11 cellular contexts compared by ENCODE assay signal in the genomic region with DNA sequence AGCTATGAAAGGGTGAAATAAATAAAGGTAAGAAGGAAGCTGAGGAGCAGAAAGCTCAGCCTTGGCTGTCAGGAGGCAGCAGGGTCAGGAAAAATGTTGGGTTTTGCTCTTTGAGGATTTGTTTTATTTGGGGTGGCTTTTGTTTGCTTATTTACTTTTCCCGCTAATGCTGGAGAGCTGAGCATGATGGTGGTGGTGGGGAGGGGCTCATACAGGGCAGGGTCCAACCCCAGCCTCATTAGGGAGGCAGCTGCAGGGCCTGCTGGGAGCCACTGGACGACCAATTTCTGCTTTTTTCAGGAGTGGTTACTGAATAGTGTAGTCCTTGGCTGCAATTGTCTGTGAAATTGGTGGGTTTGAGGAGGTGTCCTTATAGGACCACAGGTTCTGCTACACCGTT. TPM values are rescaled to one million over a fixed set of nuclear protein-coding genes. Genes with fewer than 3 reads are reported as not detected.
DNase-seq lines count a peak whose midpoint lies in the region; ATAC-seq, FAIRE-seq and TF ChIP-seq lines count a peak whose summit lies in the region.
"Had no signal": no experiment of that assay in that cellular context is flagged by ENCODE, and none has a peak within 500 bp of the region (broad histone marks: within the 10 kb centered on the region; RNA-seq: fewer than 3 reads in every experiment).

No MANE protein-coding gene starts in this region.

- ATAC-seq in HepG2 (peak; percentile 91), GM21526 (IDR thresholded peaks at IDR 0.05; ENCODE audit: low FRiP score, unreplicated experiment) (no peak)

- peaks cover 43 to 68% (median 49%) of the 10 kb centered on the region in 10 experiments for H3K4me1 ChIP-seq in BLaER1 treated with 17β-estradiol and CSF1 and Interleukin-3, amounts not matched to agents 10 nM and 100 nM
- peaks cover 70% of the 10 kb centered on the region for H3K4me1 ChIP-seq in HepG2 (ENCODE audit: insufficient read depth, low read length)
- H3K4me1 ChIP-seq: prostate gland had no signal

- no TSS peak for BruUV-seq in HepG2 (replicated peaks; lab: Mats Ljungman, UMichigan)

- POLR2A ChIA-PET in activated CD4-positive, alpha-beta memory T cell treated with anti-CD3 and anti-CD28 coated beads for 36 hours (lab: Charles Lee): interaction anchor here (1.1 to 2.9 kb wide), 7 partner anchors 9 to 59 kb away, joined by 3 to 9 read pairs (median 3); no protein-coding TSS in a partner anchor
- POLR2A ChIA-PET in HepG2 (lab: Yijun Ruan, JAX): interaction anchor here (0.6 to 1.8 kb wide), 4 partner anchors 9 to 63 kb away, joined by 3 to 9 read pairs (median 3); no protein-coding TSS in a partner anchor

- no peak for TF ChIP-seq POLR2A in HepG2 (IDR thresholded peaks at IDR 0.05; ENCODE audit: insufficient read depth in 1 of 2, low read depth in 2 of 2, low read length in 2 of 2)

- H3K9ac ChIP-seq in BLaER1 treated with 17β-estradiol and CSF1 and Interleukin-3, amounts not matched to agents 10 nM and 100 nM: peak overlapping the region in 7 of 11 experiments; percentile 4 to 43 (median 14); a peak in 7 of 22 replicates
- no peak overlapping the region; the same call in 1 of the 2 replicates for H3K9ac ChIP-seq in HepG2 (ENCODE audit: insufficient read depth, low read depth, low read length)
- H3K9ac ChIP-seq: SK-N-SH had no signal

- H3K9me3 Mint-ChIP-seq in activated CD4-positive, alpha-beta memory T cell treated with anti-CD3 and anti-CD28 coated beads for 36 hours: no peaks in the 10 kb centered on the region

- CTCF ChIA-PET in activated CD4-positive, alpha-beta memory T cell treated with anti-CD3 and anti-CD28 coated beads for 36 hours (lab: Charles Lee): interaction anchor here (1.1 to 4.1 kb wide), 3 partner anchors 9 to 100 kb away, joined by 4 to 18 read pairs (median 9); no protein-coding TSS in a partner anchor
- CTCF ChIA-PET in HepG2 (lab: Yijun Ruan, JAX; ENCODE audit: low intra/inter-chr PET ratio, low total read pairs): no interaction called here

- no peak overlapping the region for H3K4me3 ChIP-seq in BLaER1 treated with 17β-estradiol and CSF1 and Interleukin-3, amounts not matched to agents 10 nM and 100 nM
- peak overlapping the region in 2 of 3 experiments; percentile 33 to 47; a peak in 4 of 6 replicates for H3K4me3 ChIP-seq in HepG2 (replicated peaks in 1 of 3; ENCODE audit: insufficient read depth in 1 of 3, low read depth in 2 of 3, low read length in 3 of 3)
- H3K4me3 ChIP-seq: prostate gland had no signal

- peaks cover 52 to 86% (median 69%) of the 10 kb centered on the region in 11 experiments for H3K36me3 ChIP-seq in BLaER1 treated with 17β-estradiol and CSF1 and Interleukin-3, amounts not matched to agents 10 nM and 100 nM
- H3K36me3 ChIP-seq in HepG2 (replicated peaks in 1 of 2; ENCODE audit: control insufficient read depth in 1 of 2, insufficient read depth in 2 of 2, low read length in 2 of 2): no peaks in the 10 kb centered on the region
- H3K36me3 ChIP-seq: prostate gland had no signal

- H3K36me3 Mint-ChIP-seq in activated CD4-positive, alpha-beta memory T cell treated with anti-CD3 and anti-CD28 coated beads for 36 hours: peaks cover 32% of the 10 kb centered on the region

- H3K27ac ChIP-seq in BLaER1 treated with 17β-estradiol and CSF1 and Interleukin-3, amounts not matched to agents 10 nM and 100 nM: peak overlapping the region in 5 of 11 experiments; percentile 0 to 29 (median 13); a peak in 1 of 22 replicates
- peak overlapping the region; percentile 71 for H3K27ac ChIP-seq in HepG2 (ENCODE audit: extremely low read length, insufficient read depth, low read length)
- H3K27ac ChIP-seq: prostate gland had no signal

- in situ Hi-C loops in HepG2 (cut with HindIII; ENCODE audit: extremely low pct_ligation_motif_present, low pct_unique_long_range_greater_than_20kb): no loop called here

- H3K4me1 Mint-ChIP-seq in activated CD4-positive, alpha-beta memory T cell treated with anti-CD3 and anti-CD28 coated beads for 36 hours (ENCODE audit: low read depth): peaks cover 85% of the 10 kb centered on the region

- peak; percentile 5; the same call in 1 of the 2 replicates for TF ChIP-seq CTCF in HepG2 (CRISPR knock-in tag; IDR thresholded peaks at IDR 0.05)

- no peaks in the 10 kb centered on the region for H3K27me3 ChIP-seq in BLaER1 treated with 17β-estradiol and CSF1 and Interleukin-3, amounts not matched to agents 10 nM and 100 nM
- H3K27me3 ChIP-seq in HepG2 (ENCODE audit: control insufficient read depth in 1 of 2, insufficient read depth in 2 of 2, low read length in 2 of 2): no peaks in the 10 kb centered on the region

- H4K20me1 ChIP-seq in BLaER1 treated with 17β-estradiol and CSF1 and Interleukin-3, amounts not matched to agents 10 nM and 100 nM: peaks cover 37 to 100% (median 83%) of the 10 kb centered on the region in 11 experiments
- H4K20me1 ChIP-seq in HepG2 (ENCODE audit: insufficient read depth, low read length): no peaks in the 10 kb centered on the region

- H3K4me2 ChIP-seq in BLaER1 treated with 17β-estradiol and CSF1 and Interleukin-3, amounts not matched to agents 10 nM and 100 nM: peak overlapping the region; percentile 36 to 62 (median 49)
- H3K4me2 ChIP-seq in HepG2 (ENCODE audit: low read depth, low read length): peak overlapping the region; percentile 85
- H3K4me2 ChIP-seq: SK-N-SH had no signal

- TF ChIP-seq RAD21 in HepG2 (CRISPR knock-in tag; IDR thresholded peaks at IDR 0.05): no peak

- no peaks in the 10 kb centered on the region for H3K27me3 Mint-ChIP-seq in activated CD4-positive, alpha-beta memory T cell treated with anti-CD3 and anti-CD28 coated beads for 36 hours

- H3K4me3 Mint-ChIP-seq in activated CD4-positive, alpha-beta memory T cell treated with anti-CD3 and anti-CD28 coated beads for 36 hours: peak overlapping the region; percentile 49

- no peak overlapping the region for H2AFZ ChIP-seq in HepG2 (ENCODE audit: low read length)

- intact Hi-C loops in activated CD4-positive, alpha-beta memory T cell treated with anti-CD3 and anti-CD28 coated beads for 36 hours (cut with micrococcal nuclease): loop anchor here (1.0 kb wide), 1 partner anchor 8 kb away; no protein-coding TSS in a partner anchor
- intact Hi-C loops in HepG2 (cut with micrococcal nuclease; ENCODE audit: unreplicated experiment): no loop called here

- no peaks in the 10 kb centered on the region for H3K9me3 ChIP-seq in BLaER1 treated with 17β-estradiol and CSF1 and Interleukin-3, amounts not matched to agents 10 nM and 100 nM (replicated peaks in 1 of 11)
- H3K9me3 ChIP-seq in HepG2 (ENCODE audit: low read length): no peaks in the 10 kb centered on the region
- H3K9me3 ChIP-seq: prostate gland, SK-N-SH had no signal

- peak overlapping the region; percentile 75 for H3K27ac Mint-ChIP-seq in activated CD4-positive, alpha-beta memory T cell treated with anti-CD3 and anti-CD28 coated beads for 36 hours

- peaks cover 12% of the 10 kb centered on the region for H3K79me2 ChIP-seq in HepG2 (ENCODE audit: insufficient read depth, low read length)

- 17% methylated on average over 3 of the region's 3 CpGs for WGBS in HepG2 (ENCODE audit: low lambda C conversion rate)

- TF ChIP-seq EP300 in HepG2 (IDR thresholded peaks at IDR 0.05; ENCODE audit: low read depth in 2 of 2, low read length in 2 of 2) (0 out of 4 replicates have a peak, but pooled peaks of 1 of the 2 experiments have one; percentile 26), HepG2 (CRISPR knock-in tag; IDR thresholded peaks at IDR 0.05; ENCODE audit: borderline replicate concordance) (no peak)

- FAIRE-seq in HepG2 (lab: Jason Lieb, UNC): peak; percentile 81

- peak; percentile 21 for DNase-seq in COLO668 (lab: John Stamatoyannopoulos, UW; ENCODE audit: unreplicated experiment)
- no peak for DNase-seq in activated CD4-positive, alpha-beta memory T cell treated with anti-CD3 and anti-CD28 coated beads for 36 hours
- DNase-seq in HepG2 (ENCODE audit: low spot score): peak; percentile 50
- DNase-seq in NCI-H526 treated with DMSO at 0.1 percent for 48 hours (lab: John Stamatoyannopoulos, UW): no peak
- no peak for DNase-seq in kidney glomerular epithelial cell (lab: John Stamatoyannopoulos, UW)
- no peak for DNase-seq in NCI-H187 (lab: John Stamatoyannopoulos, UW)
- DNase-seq: Calu3, SK-N-SH had no signal

RNA-seq across cellular contexts. Expression of a gene that starts 36.3 kb away (rescaled TPM):
- total RNA-seq in activated CD4-positive, alpha-beta memory T cell treated with anti-CD3 and anti-CD28 coated beads for 36 hours: 10 to 100 TPM; 85.2 to 89.6 TPM
- total RNA-seq in HepG2 (2016; rRNA removed; fragmentation: Illumina TruSeq; extraction: Trizol): 14.2 and 15.8 TPM in 2 replicates
- total RNA-seq in HepG2 (2016; cell fraction: cytosol; rRNA removed; fragmentation: Illumina TruSeq; extraction: Trizol; ENCODE audit: low read depth): 18.2 and 19.1 TPM in 2 replicates
- 12.5 and 16.6 TPM in 2 replicates for total RNA-seq in HepG2 (2016; cell fraction: insoluble cytoplasmic fraction; rRNA removed; fragmentation: Illumina TruSeq; extraction: Trizol)
- total RNA-seq in HepG2 (2016; cell fraction: membrane; rRNA removed; fragmentation: Illumina TruSeq; extraction: Trizol): 37.4 and 37.5 TPM in 2 replicates
- total RNA-seq in HepG2 (2016; cell fraction: nucleus; rRNA removed; fragmentation: Illumina TruSeq; extraction: Trizol): 9.5 and 10.1 TPM in 2 replicates
- 13.7 and 20.8 TPM in 2 replicates for polyA plus RNA-seq in HepG2 (2011; rRNA removed)
- polyA plus RNA-seq in HepG2 (2011; cell fraction: cytosol; rRNA removed): 13.4 and 18.8 TPM in 2 replicates
- 21.0 and 23.0 TPM in 2 replicates for polyA plus RNA-seq in HepG2 (2011; cell fraction: nucleus; rRNA removed)
- 10.2 and 13.2 TPM in 2 replicates for polyA plus RNA-seq in HepG2 (2012)
- 25.8 and 27.8 TPM in 2 replicates for polyA plus RNA-seq in HepG2 (2016; cell fraction: cytosol; fragmentation: Illumina TruSeq; extraction: Trizol; ENCODE audit: low read depth)
- polyA plus RNA-seq in HepG2 (2016; cell fraction: insoluble cytoplasmic fraction; fragmentation: Illumina TruSeq; extraction: Trizol; ENCODE audit: low read depth): 14.5 and 18.7 TPM in 2 replicates
- 34.2 and 39.7 TPM in 2 replicates for polyA plus RNA-seq in HepG2 (2016; cell fraction: membrane; fragmentation: Illumina TruSeq; extraction: Trizol; ENCODE audit: low read depth)
- polyA plus RNA-seq in HepG2 (2016; cell fraction: nucleus; fragmentation: Illumina TruSeq; extraction: Trizol; ENCODE audit: insufficient read depth, low read depth): 20.6 and 22.6 TPM in 2 replicates
- polyA minus RNA-seq in HepG2 (2011; rRNA and poly(A)+ RNA removed; ENCODE audit: low replicate concordance): 18.9 and 30.7 TPM in 2 replicates
- polyA minus RNA-seq in HepG2 (2011; cell fraction: cytosol; rRNA and poly(A)+ RNA removed): 8.0 and 10.6 TPM in 2 replicates
- 3.9 and 8.0 TPM in 2 replicates for polyA minus RNA-seq in HepG2 (2011; cell fraction: nucleus; rRNA and poly(A)+ RNA removed)

RNA-seq across cellular contexts. Expression of a gene that starts 52.5 kb away (rescaled TPM):
- under 1 TPM; 0.10 to 0.21 TPM for total RNA-seq in activated CD4-positive, alpha-beta memory T cell treated with anti-CD3 and anti-CD28 coated beads for 36 hours
- 0.08 TPM in 1 of 2 replicates, not detected in the other for total RNA-seq in HepG2 (2016; rRNA removed; fragmentation: Illumina TruSeq; extraction: Trizol)
- not detected in 2 replicates for total RNA-seq in HepG2 (2016; cell fraction: cytosol; rRNA removed; fragmentation: Illumina TruSeq; extraction: Trizol; ENCODE audit: low read depth)
- total RNA-seq in HepG2 (2016; cell fraction: insoluble cytoplasmic fraction; rRNA removed; fragmentation: Illumina TruSeq; extraction: Trizol): 0.02 and 0.07 TPM in 2 replicates
- total RNA-seq in HepG2 (2016; cell fraction: membrane; rRNA removed; fragmentation: Illumina TruSeq; extraction: Trizol): not detected in 2 replicates
- not detected in 2 replicates for total RNA-seq in HepG2 (2016; cell fraction: nucleus; rRNA removed; fragmentation: Illumina TruSeq; extraction: Trizol)
- polyA plus RNA-seq in HepG2 (2011; rRNA removed): 0.04 and 0.07 TPM in 2 replicates
- polyA plus RNA-seq in HepG2 (2011; cell fraction: cytosol; rRNA removed): 0.04 and 0.06 TPM in 2 replicates
- polyA plus RNA-seq in HepG2 (2011; cell fraction: nucleus; rRNA removed): 0.45 and 0.54 TPM in 2 replicates
- polyA plus RNA-seq in HepG2 (2012): 0.54 and 0.63 TPM in 2 replicates
- not detected in 2 replicates for polyA plus RNA-seq in HepG2 (2016; cell fraction: cytosol; fragmentation: Illumina TruSeq; extraction: Trizol; ENCODE audit: low read depth)
- 0.08 TPM in 1 of 2 replicates, not detected in the other for polyA plus RNA-seq in HepG2 (2016; cell fraction: insoluble cytoplasmic fraction; fragmentation: Illumina TruSeq; extraction: Trizol; ENCODE audit: low read depth)
- not detected in 2 replicates for polyA plus RNA-seq in HepG2 (2016; cell fraction: membrane; fragmentation: Illumina TruSeq; extraction: Trizol; ENCODE audit: low read depth)
- 0.15 and 0.89 TPM in 2 replicates for polyA plus RNA-seq in HepG2 (2016; cell fraction: nucleus; fragmentation: Illumina TruSeq; extraction: Trizol; ENCODE audit: insufficient read depth, low read depth)
- 0.05 TPM in 1 of 2 replicates, not detected in the other for polyA minus RNA-seq in HepG2 (2011; rRNA and poly(A)+ RNA removed; ENCODE audit: low replicate concordance)
- polyA minus RNA-seq in HepG2 (2011; cell fraction: cytosol; rRNA and poly(A)+ RNA removed): 0.09 and 0.20 TPM in 2 replicates
- 0.13 and 0.25 TPM in 2 replicates for polyA minus RNA-seq in HepG2 (2011; cell fraction: nucleus; rRNA and poly(A)+ RNA removed)

RNA-seq across cellular contexts. Expression of a gene that starts 57.5 kb away (rescaled TPM):
- total RNA-seq in activated CD4-positive, alpha-beta memory T cell treated with anti-CD3 and anti-CD28 coated beads for 36 hours: 100 to 1,000 TPM; 429 to 436 TPM
- 0.28 and 0.29 TPM in 2 replicates for total RNA-seq in HepG2 (2016; rRNA removed; fragmentation: Illumina TruSeq; extraction: Trizol)
- total RNA-seq in HepG2 (2016; cell fraction: cytosol; rRNA removed; fragmentation: Illumina TruSeq; extraction: Trizol; ENCODE audit: low read depth): 0.09 TPM in 1 of 2 replicates, not detected in the other
- total RNA-seq in HepG2 (2016; cell fraction: insoluble cytoplasmic fraction; rRNA removed; fragmentation: Illumina TruSeq; extraction: Trizol): 0.12 and 0.22 TPM in 2 replicates
- not detected in 2 replicates for total RNA-seq in HepG2 (2016; cell fraction: membrane; rRNA removed; fragmentation: Illumina TruSeq; extraction: Trizol)
- total RNA-seq in HepG2 (2016; cell fraction: nucleus; rRNA removed; fragmentation: Illumina TruSeq; extraction: Trizol): 0.28 TPM in 1 of 2 replicates, not detected in the other
- 1.1 and 2.4 TPM in 2 replicates for polyA plus RNA-seq in HepG2 (2011; rRNA removed)
- 0.71 and 1.2 TPM in 2 replicates for polyA plus RNA-seq in HepG2 (2011; cell fraction: cytosol; rRNA removed)
- polyA plus RNA-seq in HepG2 (2011; cell fraction: nucleus; rRNA removed): 3.8 and 5.7 TPM in 2 replicates
- 0.44 and 1.2 TPM in 2 replicates for polyA plus RNA-seq in HepG2 (2012)
- polyA plus RNA-seq in HepG2 (2016; cell fraction: cytosol; fragmentation: Illumina TruSeq; extraction: Trizol; ENCODE audit: low read depth): not detected in 2 replicates
- polyA plus RNA-seq in HepG2 (2016; cell fraction: insoluble cytoplasmic fraction; fragmentation: Illumina TruSeq; extraction: Trizol; ENCODE audit: low read depth): 0.15 and 0.21 TPM in 2 replicates
- 0.08 TPM in 1 of 2 replicates, not detected in the other for polyA plus RNA-seq in HepG2 (2016; cell fraction: membrane; fragmentation: Illumina TruSeq; extraction: Trizol; ENCODE audit: low read depth)
- polyA plus RNA-seq in HepG2 (2016; cell fraction: nucleus; fragmentation: Illumina TruSeq; extraction: Trizol; ENCODE audit: insufficient read depth, low read depth): 0.31 and 0.44 TPM in 2 replicates
- polyA minus RNA-seq in HepG2 (2011; rRNA and poly(A)+ RNA removed; ENCODE audit: low replicate concordance): 1.7 and 89.4 TPM in 2 replicates
- polyA minus RNA-seq in HepG2 (2011; cell fraction: cytosol; rRNA and poly(A)+ RNA removed): 0.70 and 1.2 TPM in 2 replicates
- polyA minus RNA-seq in HepG2 (2011; cell fraction: nucleus; rRNA and poly(A)+ RNA removed): 1.4 and 2.6 TPM in 2 replicates

Comparison
In these comparisons a context has a peak if more than half of its experiments do, and no peak if none do; other contexts are left out.
1. H3K4me3 ChIP-seq: peak in HepG2 (2 of 3); none in BLaER1 treated with 17β-estradiol and CSF1 and Interleukin-3, amounts not matched to agents 10 nM and 100 nM (0 of 10).
2. DNase-seq: peak in COLO668 (single experiment) and HepG2 (single experiment); none in activated CD4-positive, alpha-beta memory T cell treated with anti-CD3 and anti-CD28 coated beads for 36 hours (single experiment), NCI-H526 treated with DMSO at 0.1 percent for 48 hours (single experiment), kidney glomerular epithelial cell (single experiment) and NCI-H187 (0 of 2).
3. RNA of a gene that starts 57.5 kb away (total RNA-seq): 429 to 436 TPM in activated CD4-positive, alpha-beta memory T cell treated with anti-CD3 and anti-CD28 coated beads for 36 hours; 0.09 to 0.29 TPM in HepG2; every median in the first group is over 100 times any median in the second.